Comparison of ENCODE assay signal across 8 cellular contexts in genomic region chr1:28087614-28088167, GRCh38. TPM values are rescaled to one million over a fixed set of nuclear protein-coding genes. Genes with fewer than 3 reads are reported as not detected.
DNase-seq lines count a peak whose midpoint lies in the region; ATAC-seq, FAIRE-seq and TF ChIP-seq lines count a peak whose summit lies in the region.

No MANE protein-coding gene starts in this region.

- H3K4me3 ChIP-seq in A549 (peak overlapping the region; percentile 95), HUES6 (ENCODE audit: low read depth, low read length) (peak overlapping the region; percentile 90), fibroblast of villous mesenchyme (ENCODE audit: low read depth, low read length) (peak overlapping the region; percentile 81), parathyroid adenoma (ENCODE audit: low read depth, low read length) (peak overlapping the region; percentile 91)

- peaks cover 2% of the 10 kb centered on the region for H3K27me3 Mint-ChIP-seq in activated CD8-positive, alpha-beta T cell treated with anti-CD3 and anti-CD28 coated beads, Interleukin-2, amount 10 ng/mL, durations not matched to agents 7 days and 5 days (ENCODE audit: low read depth)

- peaks cover 9% of the 10 kb centered on the region for H3K79me2 ChIP-seq in parathyroid adenoma

- peaks cover 40% of the 10 kb centered on the region for H3K4me1 Mint-ChIP-seq in activated CD8-positive, alpha-beta T cell treated with anti-CD3 and anti-CD28 coated beads, Interleukin-2, amount 10 ng/mL, durations not matched to agents 7 days and 5 days (ENCODE audit: low read depth)

- TF ChIP-seq CTCF in A549 (IDR thresholded peaks at IDR 0.05) (peak; percentile 15; the same call in 1 of the 3 replicates), fibroblast of villous mesenchyme (IDR thresholded peaks at IDR 0.05; ENCODE audit: insufficient read depth, low read depth, low read length) (peak; percentile 33), parathyroid adenoma (IDR thresholded peaks at IDR 0.05) (no peak)

- H3K36me3 ChIP-seq in HUES6 (ENCODE audit: control insufficient read depth, insufficient read depth, low read length), result no peaks in the 10 kb centered on the region
- H3K36me3 ChIP-seq in parathyroid adenoma (ENCODE audit: control insufficient read depth, insufficient read depth, low read length), result no peaks in the 10 kb centered on the region

- H3K9me3 Mint-ChIP-seq in activated CD8-positive, alpha-beta T cell treated with anti-CD3 and anti-CD28 coated beads, Interleukin-2, amount 10 ng/mL, durations not matched to agents 7 days and 5 days (ENCODE audit: insufficient read depth), result no peaks in the 10 kb centered on the region

- H2AFZ ChIP-seq in parathyroid adenoma, result peak overlapping the region; percentile 79

- no peak for TF ChIP-seq POLR2A in A549 (IDR thresholded peaks at IDR 0.05; ENCODE audit: low read length)

- H3K4me3 Mint-ChIP-seq in activated CD8-positive, alpha-beta T cell treated with anti-CD3 and anti-CD28 coated beads, Interleukin-2, amount 10 ng/mL, durations not matched to agents 7 days and 5 days, result peak overlapping the region; percentile 91

- H3K4me1 ChIP-seq in A549, result peaks cover 23% of the 10 kb centered on the region; the same call in 2 of the 3 replicates
- H3K4me1 ChIP-seq in HUES6 (ENCODE audit: control insufficient read depth, insufficient read depth, low read length), result peaks cover 4% of the 10 kb centered on the region; the same call in 1 of the 2 replicates
- no peaks in the 10 kb centered on the region for H3K4me1 ChIP-seq in parathyroid adenoma

- peaks cover 6% of the 10 kb centered on the region for H3K36me3 Mint-ChIP-seq in activated CD8-positive, alpha-beta T cell treated with anti-CD3 and anti-CD28 coated beads, Interleukin-2, amount 10 ng/mL, durations not matched to agents 7 days and 5 days (ENCODE audit: low read depth)

- FAIRE-seq in A549 (lab: Jason Lieb, UNC), result no peak

- ATAC-seq in A549 (peak; percentile 32 to 67), GM18870 (IDR thresholded peaks at IDR 0.05; ENCODE audit: unreplicated experiment) (no peak)
- ATAC-seq in activated CD8-positive, alpha-beta T cell treated with anti-CD3 and anti-CD28 coated beads, Interleukin-2, amount 10 ng/mL, durations not matched to agents 7 days and 5 days, result peak; percentile 15

- no peak for TF ChIP-seq EP300 in A549 (IDR thresholded peaks at IDR 0.05)

- H3K4me2 ChIP-seq in A549, result peak overlapping the region; percentile 91
- peak overlapping the region; percentile 99 for H3K4me2 ChIP-seq in parathyroid adenoma (ENCODE audit: low read length)

- POLR2A ChIA-PET in A549 (lab: Yijun Ruan, JAX), result interaction anchor here (0.6 to 1.9 kb wide), 5 partner anchors 9 to 494 kb away, joined by 3 to 10 read pairs (median 4); no protein-coding TSS in a partner anchor
- POLR2A ChIA-PET in activated CD8-positive, alpha-beta T cell treated with anti-CD3 and anti-CD28 coated beads, Interleukin-2, amount 10 ng/mL, durations not matched to agents 7 days and 5 days (lab: Charles Lee), result interaction anchor here (0.5 to 2.3 kb wide), 17 partner anchors 10 to 494 kb away, joined by 3 to 14 read pairs (median 4); partner anchors contain the start of genes PPP1R8 and SESN2

- H3K27me3 ChIP-seq in HUES6 (ENCODE audit: control insufficient read depth, insufficient read depth, low read length), result no peaks in the 10 kb centered on the region
- no peaks in the 10 kb centered on the region for H3K27me3 ChIP-seq in parathyroid adenoma (ENCODE audit: control insufficient read depth, insufficient read depth, low read length)

- peak overlapping the region; percentile 83 for H3K9ac ChIP-seq in HUES6 (ENCODE audit: low read length)
- peak overlapping the region; percentile 8 for H3K9ac ChIP-seq in parathyroid adenoma

- DNase-seq in A549 (ENCODE audit: low read depth in 1 of 2, low spot score in 1 of 2) (no peak), GM03348 (ENCODE audit: low spot score) (peak; percentile 24), fibroblast of villous mesenchyme (ENCODE audit: low read depth) (peak; percentile 36), SKM-1 (lab: John Stamatoyannopoulos, UW; ENCODE audit: unreplicated experiment) (no peak)
- peak; percentile 60 for DNase-seq in activated CD8-positive, alpha-beta T cell treated with anti-CD3 and anti-CD28 coated beads, Interleukin-2, amount 10 ng/mL, durations not matched to agents 7 days and 5 days

- CTCF ChIA-PET in A549 (lab: Yijun Ruan, JAX), result interaction anchor here (0.6 to 8.8 kb wide), 2 partner anchors 124 to 283 kb away, joined by 3 to 144 read pairs; no protein-coding TSS in a partner anchor
- CTCF ChIA-PET in activated CD8-positive, alpha-beta T cell treated with anti-CD3 and anti-CD28 coated beads, Interleukin-2, amount 10 ng/mL, durations not matched to agents 7 days and 5 days (lab: Charles Lee), result interaction anchor here (0.9 to 8.3 kb wide), 22 partner anchors 9 to 413 kb away, joined by 3 to 217 read pairs (median 5); partner anchors contain the start of genes DNAJC8 and STX12

- H3K9me3 ChIP-seq in A549, result no peaks in the 10 kb centered on the region
- no peaks in the 10 kb centered on the region for H3K9me3 ChIP-seq in HUES6 (ENCODE audit: control insufficient read depth, insufficient read depth, low read depth, low read length)
- H3K9me3 ChIP-seq in parathyroid adenoma (ENCODE audit: control insufficient read depth, low read length), result no peaks in the 10 kb centered on the region

- 2% methylated on average over 13 of the region's 16 CpGs for WGBS in A549 (ENCODE audit: missing lambda C conversion rate)

- H3K27ac ChIP-seq in A549, result peak overlapping the region; percentile 91 to 92
- peak overlapping the region; percentile 41 for H3K27ac ChIP-seq in HUES6 (ENCODE audit: low read depth, low read length)
- H3K27ac ChIP-seq in parathyroid adenoma, result peak overlapping the region; percentile 74

- peak in 1 of 2 experiments; percentile 22; a peak in 1 of 5 replicates for TF ChIP-seq RAD21 in A549 (conservative IDR thresholded peaks at IDR 0.05 in 1 of 2, IDR thresholded peaks at IDR 0.05 in 1 of 2)

- H3K27ac Mint-ChIP-seq in activated CD8-positive, alpha-beta T cell treated with anti-CD3 and anti-CD28 coated beads, Interleukin-2, amount 10 ng/mL, durations not matched to agents 7 days and 5 days, result peak overlapping the region; percentile 96

TF ChIP-seq in A549, 52 proteins besides CTCF, POLR2A, EP300 and RAD21:
- TF ChIP-seq, protein P1, sequence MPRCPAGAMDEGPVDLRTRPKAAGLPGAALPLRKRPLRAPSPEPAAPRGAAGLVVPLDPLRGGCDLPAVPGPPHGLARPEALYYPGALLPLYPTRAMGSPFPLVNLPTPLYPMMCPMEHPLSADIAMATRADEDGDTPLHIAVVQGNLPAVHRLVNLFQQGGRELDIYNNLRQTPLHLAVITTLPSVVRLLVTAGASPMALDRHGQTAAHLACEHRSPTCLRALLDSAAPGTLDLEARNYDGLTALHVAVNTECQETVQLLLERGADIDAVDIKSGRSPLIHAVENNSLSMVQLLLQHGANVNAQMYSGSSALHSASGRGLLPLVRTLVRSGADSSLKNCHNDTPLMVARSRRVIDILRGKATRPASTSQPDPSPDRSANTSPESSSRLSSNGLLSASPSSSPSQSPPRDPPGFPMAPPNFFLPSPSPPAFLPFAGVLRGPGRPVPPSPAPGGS (IDR thresholded peaks at IDR 0.05), result no peak
- TF ChIP-seq TP53 (CRISPR knock-in tag; IDR thresholded peaks at IDR 0.05) (no peak), HDAC2 (IDR thresholded peaks at IDR 0.05) (no peak), JUNB (IDR thresholded peaks at IDR 0.05) (no peak), POLR2AphosphoS2 (conservative IDR thresholded peaks at IDR 0.05; ENCODE audit: low read length) (no peak), USF2 (IDR thresholded peaks at IDR 0.05) (no peak), CBX2 (IDR thresholded peaks at IDR 0.05; ENCODE audit: borderline replicate concordance, low read depth) (no peak), GATA3 (IDR thresholded peaks at IDR 0.05; ENCODE audit: borderline replicate concordance) (no peak), CBX8 (IDR thresholded peaks at IDR 0.05) (no peak), RNF2 (IDR thresholded peaks at IDR 0.05; ENCODE audit: borderline replicate concordance, low read depth) (no peak), ZC3H11A (IDR thresholded peaks at IDR 0.05) (no peak), NPAS2 (CRISPR knock-in tag; IDR thresholded peaks at IDR 0.05; ENCODE audit: borderline replicate concordance) (no peak)
TF ChIP-seq in A549: peak in this region for 0.

RNA-seq across cellular contexts. Expression of gene EYA3, which starts 0.7 kb away (rescaled TPM):
- polyA plus RNA-seq in A549 (2011; rRNA removed), result 9.3 and 11.7 TPM in 2 replicates
- polyA plus RNA-seq in A549 (2012; cell fraction: cytosol; rRNA removed), result 2.7 and 3.6 TPM in 2 replicates
- 4.1 and 6.3 TPM in 2 replicates for polyA plus RNA-seq in A549 (2012; cell fraction: nucleus; rRNA removed)
- polyA plus RNA-seq in A549 (2017; fragmentation: RNase III; extraction: RNeasy Plus Mini Kit Qiagen cat#74134 plus additional on column Dnase treatment), result 5.3 to 6.2 TPM (median 5.7 TPM) in 3 replicates
- 17.5 and 20.3 TPM in 2 replicates for polyA minus RNA-seq in A549 (2011; rRNA and poly(A)+ RNA removed)
- 10 to 100 TPM; 33.5 to 34.5 TPM for total RNA-seq in activated CD8-positive, alpha-beta T cell treated with anti-CD3 and anti-CD28 coated beads, Interleukin-2, amount 10 ng/mL, durations not matched to agents 7 days and 5 days
- 13.9 and 26.3 TPM in 2 replicates for total RNA-seq in fibroblast of villous mesenchyme

Comparison
In these comparisons a context has a peak if more than half of its experiments do, and no peak if none do; other contexts are left out.
1. DNase-seq: peak in GM03348 (single experiment), activated CD8-positive, alpha-beta T cell treated with anti-CD3 and anti-CD28 coated beads, Interleukin-2, amount 10 ng/mL, durations not matched to agents 7 days and 5 days (single experiment) and fibroblast of villous mesenchyme (single experiment); none in A549 (0 of 2) and SKM-1 (single experiment).
2. H3K27ac ChIP-seq: peak in every context shown above with its lines; median percentile 92 in A549; 74 in parathyroid adenoma; 41 in HUES6.
3. Peak in every context shown above with its lines, with median percentiles within 50 percentile points of each other: H3K4me3 ChIP-seq.